Comparison of ENCODE assay signal across 25 cellular contexts in the genomic region with DNA sequence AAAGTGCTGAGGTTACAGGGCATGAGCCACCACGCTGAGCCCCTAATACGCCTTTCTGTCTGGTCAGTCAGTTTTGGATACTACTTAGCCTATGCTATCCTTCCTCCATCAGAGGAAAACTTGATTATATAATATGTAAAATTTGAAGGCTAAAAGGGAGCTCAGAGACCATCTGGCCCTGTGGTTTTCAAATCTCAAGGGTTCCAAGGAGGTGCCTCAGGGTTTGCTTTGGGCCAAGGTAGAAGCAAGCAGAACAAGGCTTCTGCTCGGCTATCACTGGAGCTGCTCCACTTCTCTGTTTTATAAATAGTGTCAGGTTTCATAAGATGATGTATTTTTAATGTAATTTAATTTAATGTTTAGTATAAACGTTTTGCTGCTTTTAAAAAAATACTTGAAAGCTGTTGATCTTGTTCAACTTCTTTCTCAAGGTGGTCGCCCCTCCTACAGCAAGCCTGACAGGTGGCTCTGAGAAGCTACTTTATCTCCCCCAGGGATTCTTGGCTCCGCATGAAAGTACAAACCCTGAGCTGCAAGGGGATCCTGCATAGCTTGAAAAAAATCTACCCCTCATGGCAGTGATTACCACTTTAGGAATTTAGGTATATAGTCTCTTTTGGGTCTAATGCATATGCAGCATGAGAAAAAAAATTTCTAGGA.
"Had no signal": no experiment of that assay in that cellular context is flagged by ENCODE, and none has a peak within 500 bp of the region (broad histone marks: within the 10 kb centered on the region; RNA-seq: fewer than 3 reads in every experiment).

No MANE protein-coding gene starts in this region.

- H3K9me3 ChIP-seq: left ventricle myocardium inferior, mucosa of descending colon, ovary, stomach, testis, thyroid gland, transverse colon, upper lobe of left lung, vagina had no signal

- H3K4me1 Mint-ChIP-seq: naive thymus-derived CD4-positive, alpha-beta T cell; stimulated activated naive B cell treated with anti-CD40 and anti-IgM and Interleukin-4, amounts not matched to agents 10 μg/mL and 1 μg/mL and 100 μg/mL, for 72 hours had no signal

- H3K27me3 ChIP-seq: ovary, stomach, testis, thyroid gland, transverse colon, upper lobe of left lung, vagina had no signal

- H3K27me3 Mint-ChIP-seq: naive thymus-derived CD4-positive, alpha-beta T cell; natural killer cell treated with Interleukin-12 subunit alpha and Interleukin-12 subunit beta and Interleukin-15 and Interleukin-18, amount 100 ng/mL, for 72 hours; progenitor cell of endocrine pancreas; stimulated activated naive B cell treated with anti-CD40 and anti-IgM and Interleukin-4, amounts not matched to agents 10 μg/mL and 1 μg/mL and 100 μg/mL, for 72 hours had no signal

- ATAC-seq: mucosa of descending colon; naive thymus-derived CD4-positive, alpha-beta T cell; natural killer cell treated with Interleukin-12 subunit alpha and Interleukin-12 subunit beta and Interleukin-15 and Interleukin-18, amount 100 ng/mL, for 72 hours; right cardiac atrium; sciatic nerve; stimulated activated naive B cell treated with anti-CD40 and anti-IgM and Interleukin-4, amounts not matched to agents 10 μg/mL and 1 μg/mL and 100 μg/mL, for 72 hours; stimulated activated naive CD8-positive, alpha-beta T cell treated with anti-CD3 and anti-CD28 coated beads, Interleukin-15, Interleukin-2, amounts not matched to agents 100 U/mL and 50 U/mL, for 24 hours had no signal

- H3K4me3 Mint-ChIP-seq: naive thymus-derived CD4-positive, alpha-beta T cell; natural killer cell treated with Interleukin-12 subunit alpha and Interleukin-12 subunit beta and Interleukin-15 and Interleukin-18, amount 100 ng/mL, for 72 hours; stimulated activated naive B cell treated with anti-CD40 and anti-IgM and Interleukin-4, amounts not matched to agents 10 μg/mL and 1 μg/mL and 100 μg/mL, for 72 hours had no signal

- H3K27ac Mint-ChIP-seq: naive thymus-derived CD4-positive, alpha-beta T cell; natural killer cell treated with Interleukin-12 subunit alpha and Interleukin-12 subunit beta and Interleukin-15 and Interleukin-18, amount 100 ng/mL, for 72 hours; progenitor cell of endocrine pancreas; stimulated activated naive B cell treated with anti-CD40 and anti-IgM and Interleukin-4, amounts not matched to agents 10 μg/mL and 1 μg/mL and 100 μg/mL, for 72 hours had no signal

- H3K4me1 ChIP-seq: left ventricle myocardium inferior, stomach, testis, thyroid gland, upper lobe of left lung, vagina had no signal

- H3K36me3 Mint-ChIP-seq: naive thymus-derived CD4-positive, alpha-beta T cell; natural killer cell treated with Interleukin-12 subunit alpha and Interleukin-12 subunit beta and Interleukin-15 and Interleukin-18, amount 100 ng/mL, for 72 hours; stimulated activated naive B cell treated with anti-CD40 and anti-IgM and Interleukin-4, amounts not matched to agents 10 μg/mL and 1 μg/mL and 100 μg/mL, for 72 hours had no signal

- H3K36me3 ChIP-seq: left ventricle myocardium inferior, ovary, stomach, thyroid gland, transverse colon, upper lobe of left lung, vagina had no signal

- H3K4me3 ChIP-seq: left ventricle myocardium inferior, lung, mucosa of descending colon, ovary, skin epidermis, stomach, testis, thyroid gland, transverse colon, upper lobe of left lung, vagina had no signal

- DNase-seq: islet precursor cell; left ventricle myocardium inferior; midbrain; mucosa of descending colon; naive thymus-derived CD4-positive, alpha-beta T cell; ovary; retina; right cardiac atrium; stimulated activated CD4-positive, alpha-beta T cell treated with anti-CD3 and anti-CD28 coated beads, Interleukin-12 subunit alpha, Interleukin-12 subunit beta, amount 100 ng/mL, for 4 hours; stimulated activated CD4-positive, alpha-beta T cell treated with anti-CD3 and anti-CD28 coated beads, Interleukin-15, amount 100 ng/mL, for 24 hours; stimulated activated CD4-positive, alpha-beta T cell treated with anti-CD3 and anti-CD28 coated beads, Interleukin-2, amount 100 ng/mL, for 24 hours; stimulated activated CD4-positive, alpha-beta T cell treated with anti-CD3 and anti-CD28 coated beads, Interleukin-4, amount 100 ng/mL, for 1 hour; stimulated activated naive B cell treated with anti-CD40 and anti-IgM and Interleukin-4, amounts not matched to agents 10 μg/mL and 1 μg/mL and 100 μg/mL, for 72 hours; stimulated activated naive CD8-positive, alpha-beta T cell treated with anti-CD3 and anti-CD28 coated beads, Interleukin-15, Interleukin-2, amounts not matched to agents 100 U/mL and 50 U/mL, for 24 hours; stomach; testis; thyroid gland; transverse colon; upper lobe of left lung had no signal

- H3K27ac ChIP-seq: left ventricle myocardium inferior, ovary, skin epidermis, stomach, testis, thyroid gland, transverse colon, upper lobe of left lung, vagina had no signal
